In genomic region chr5:150400327-150401075, GRCh38 we compare ENCODE assay signal across 16 cellular contexts. TPM values are rescaled to one million over a fixed set of nuclear protein-coding genes. Genes with fewer than 3 reads are reported as not detected.
A peak's percentile ranks its signal among the peaks of the same experiment; 100 is the strongest.
DNase-seq lines count a peak whose midpoint lies in the region; ATAC-seq and TF ChIP-seq lines count a peak whose summit lies in the region.
"Had no signal": no experiment of that assay in that cellular context is flagged by ENCODE, and none has a peak within 500 bp of the region (broad histone marks: within the 10 kb centered on the region; RNA-seq: fewer than 3 reads in every experiment).

No MANE protein-coding gene starts in this region.

- no peaks in the 10 kb centered on the region for H3K27me3 ChIP-seq in spleen (replicated peaks in 1 of 7)
- H3K27me3 ChIP-seq: upper lobe of left lung had no signal

- no peak overlapping the region for H3K4me3 ChIP-seq in spleen
- H3K4me3 ChIP-seq: upper lobe of left lung had no signal

- H3K27me3 Mint-ChIP-seq in activated T-cell treated with anti-CD3 and anti-CD28 coated beads, Interleukin-2, amount 50 U/mL, for 24 hours: no peaks in the 10 kb centered on the region
- no peaks in the 10 kb centered on the region for H3K27me3 Mint-ChIP-seq in IgD-negative memory B cell
- H3K27me3 Mint-ChIP-seq in activated naive CD8-positive, alpha-beta T cell treated with anti-CD3 and anti-CD28 coated beads, Interleukin-2, amount 50 U/mL, for 24 hours: no peaks in the 10 kb centered on the region

- WGBS in spleen, 5 donors: 77 to 84% (median 79%) methylated on average over 9 to 12 of the region's 12 CpGs

- intact Hi-C loops in spleen (cut with DNase I; ENCODE audit: low total_unique reads): no loop called here

- H3K4me1 ChIP-seq in spleen: peaks cover 8 to 54% (median 33%) of the 10 kb centered on the region in 6 donors
- H3K4me1 ChIP-seq: parathyroid adenoma had no signal

- peak overlapping the region in 6 of 8 donors; percentile 29 to 98 (median 53) for H3K27ac ChIP-seq in spleen
- H3K27ac ChIP-seq: parathyroid adenoma had no signal

- no peaks in the 10 kb centered on the region for H3K4me1 Mint-ChIP-seq in activated T-cell treated with anti-CD3 and anti-CD28 coated beads, Interleukin-2, amount 50 U/mL, for 24 hours (ENCODE audit: low read depth)
- H3K4me1 Mint-ChIP-seq in IgD-negative memory B cell: peaks cover 32 to 39% (median 38%) of the 10 kb centered on the region in 3 donors
- no peaks in the 10 kb centered on the region for H3K4me1 Mint-ChIP-seq in activated naive CD8-positive, alpha-beta T cell treated with anti-CD3 and anti-CD28 coated beads, Interleukin-2, amount 50 U/mL, for 24 hours

- H3K36me3 Mint-ChIP-seq in activated T-cell treated with anti-CD3 and anti-CD28 coated beads, Interleukin-2, amount 50 U/mL, for 24 hours (ENCODE audit: low read depth): peaks cover 99% of the 10 kb centered on the region
- peaks cover 8% of the 10 kb centered on the region for H3K36me3 Mint-ChIP-seq in IgD-negative memory B cell
- peaks cover 54% of the 10 kb centered on the region for H3K36me3 Mint-ChIP-seq in activated naive CD8-positive, alpha-beta T cell treated with anti-CD3 and anti-CD28 coated beads, Interleukin-2, amount 50 U/mL, for 24 hours (ENCODE audit: low read depth)

- no peaks in the 10 kb centered on the region for H3K9me3 ChIP-seq in spleen
- H3K9me3 ChIP-seq: upper lobe of left lung had no signal

- no peak for ATAC-seq in activated naive CD8-positive, alpha-beta T cell treated with anti-CD3 and anti-CD28 coated beads, Interleukin-2, amount 50 U/mL, for 24 hours
- no peak for ATAC-seq in GM19324 (IDR thresholded peaks at IDR 0.05; ENCODE audit: low FRiP score, unreplicated experiment)

- H3K36me3 ChIP-seq in spleen: peaks cover 0 to 100% (median 91%) of the 10 kb centered on the region in 6 donors

- H3K27ac Mint-ChIP-seq in activated T-cell treated with anti-CD3 and anti-CD28 coated beads, Interleukin-2, amount 50 U/mL, for 24 hours: peak overlapping the region; percentile 54
- H3K27ac Mint-ChIP-seq in IgD-negative memory B cell: peak overlapping the region; percentile 93 to 100 (median 97)
- H3K27ac Mint-ChIP-seq in activated naive CD8-positive, alpha-beta T cell treated with anti-CD3 and anti-CD28 coated beads, Interleukin-2, amount 50 U/mL, for 24 hours: peak overlapping the region; percentile 75

- H3K9me3 Mint-ChIP-seq in activated T-cell treated with anti-CD3 and anti-CD28 coated beads, Interleukin-2, amount 50 U/mL, for 24 hours: no peaks in the 10 kb centered on the region
- no peaks in the 10 kb centered on the region for H3K9me3 Mint-ChIP-seq in IgD-negative memory B cell
- no peaks in the 10 kb centered on the region for H3K9me3 Mint-ChIP-seq in activated naive CD8-positive, alpha-beta T cell treated with anti-CD3 and anti-CD28 coated beads, Interleukin-2, amount 50 U/mL, for 24 hours

- peak in 1 of 3 donors; percentile 49 for TF ChIP-seq POLR2A in spleen (IDR thresholded peaks at IDR 0.05)

- TF ChIP-seq CTCF in spleen (IDR thresholded peaks at IDR 0.05 in 8 of 11, conservative IDR thresholded peaks at IDR 0.05 in 3 of 11): no peak

- DNase-seq in activated T-cell treated with anti-CD3 and anti-CD28 coated beads, Interleukin-2, amount 50 U/mL, for 24 hours: no peak
- DNase-seq in activated T-cell treated with anti-CD3 and anti-CD28 coated beads, Interleukin-2, amount 50 U/mL, for 48 hours: no peak
- no peak for DNase-seq in activated naive CD8-positive, alpha-beta T cell treated with anti-CD3 and anti-CD28 coated beads, Interleukin-2, amount 50 U/mL, for 24 hours
- no peak for DNase-seq in spleen
- DNase-seq in kidney glomerular epithelial cell (lab: John Stamatoyannopoulos, UW): no peak
- DNase-seq in stimulated activated CD4-positive, alpha-beta T cell treated with anti-CD3 and anti-CD28 coated beads, Interleukin-4, amount 100 ng/mL, for 24 hours: no peak
- DNase-seq: activated CD4-positive, CD25-positive, alpha-beta regulatory T cell; activated effector memory CD4-positive, alpha-beta T cell treated with anti-CD3 and anti-CD28 coated beads, Interleukin-2, amount 50 U/mL, for 16 hours; mammary epithelial cell; NCI-H1930; stimulated activated CD4-positive, alpha-beta T cell treated with anti-CD3 and anti-CD28 coated beads, Interleukin-12 subunit alpha, Interleukin-12 subunit beta, amount 100 ng/mL, for 4 hours; upper lobe of left lung had no signal

- no peak overlapping the region for H3K4me3 Mint-ChIP-seq in activated T-cell treated with anti-CD3 and anti-CD28 coated beads, Interleukin-2, amount 50 U/mL, for 24 hours
- peak overlapping the region; percentile 65 to 97 (median 76) for H3K4me3 Mint-ChIP-seq in IgD-negative memory B cell
- no peak overlapping the region for H3K4me3 Mint-ChIP-seq in activated naive CD8-positive, alpha-beta T cell treated with anti-CD3 and anti-CD28 coated beads, Interleukin-2, amount 50 U/mL, for 24 hours

RNA-seq across cellular contexts. Expression of gene CD74, which starts 12.2 kb away (rescaled TPM):
- 29,718 TPM for polyA plus RNA-seq in IgD-negative memory B cell
- 1,000 to 10,000 TPM; 3,224 to 5,563 (median 4,811) TPM for total RNA-seq in spleen
- 1,000 to 10,000 TPM; 3,319 to 4,860 (median 4,644) TPM for polyA plus RNA-seq in spleen
- total RNA-seq: Daoy had no signal

RNA-seq across cellular contexts. Expression of gene TCOF1, which starts 43.0 kb away (rescaled TPM):
- polyA plus RNA-seq in IgD-negative memory B cell: 26.4 TPM
- total RNA-seq in spleen: 10 to 100 TPM; 31.8 to 44.3 (median 34.8) TPM
- 10 to 100 TPM; 15.3 to 20.1 (median 19.0) TPM for polyA plus RNA-seq in spleen

RNA-seq across cellular contexts. Expression of gene RPS14, which starts 49.0 kb away (rescaled TPM):
- polyA plus RNA-seq in IgD-negative memory B cell (7,694 TPM), spleen (1,000 to 10,000 TPM; 5,417 to 8,400 (median 8,329) TPM)
- total RNA-seq in spleen: 1,000 to 10,000 TPM; 1,801 to 2,829 (median 2,025) TPM

Comparison
In these comparisons a context has a peak if more than half of its experiments do, and no peak if none do; other contexts are left out.
1. H3K4me3 Mint-ChIP-seq: peak in IgD-negative memory B cell (4 of 4); none in activated T-cell treated with anti-CD3 and anti-CD28 coated beads, Interleukin-2, amount 50 U/mL, for 24 hours (single experiment) and activated naive CD8-positive, alpha-beta T cell treated with anti-CD3 and anti-CD28 coated beads, Interleukin-2, amount 50 U/mL, for 24 hours (single experiment).
2. Peak in every context shown above with its lines, with median percentiles within 50 percentile points of each other: H3K27ac Mint-ChIP-seq.